20 cellular contexts compared by ENCODE assay signal in the genomic region with DNA sequence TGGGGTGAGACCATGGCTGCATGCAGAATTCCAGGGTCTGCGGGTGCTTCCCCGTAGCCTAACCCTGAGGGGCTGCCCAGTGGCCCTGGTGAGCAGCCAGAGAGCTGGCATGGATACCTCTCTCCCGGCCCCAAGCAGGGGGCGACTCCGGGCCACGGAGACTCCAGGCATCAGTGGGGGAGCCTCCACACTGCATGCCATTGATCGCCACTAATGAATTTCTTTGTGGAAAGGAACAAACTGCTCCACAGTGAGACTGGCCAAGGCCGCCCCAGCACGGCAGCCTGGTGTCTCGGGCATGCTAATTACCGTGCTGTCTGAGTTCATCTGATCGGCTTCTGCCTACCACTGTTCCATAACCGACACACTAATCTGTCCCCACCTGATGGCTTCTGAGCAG.
DNase-seq lines count a peak whose midpoint lies in the region; ATAC-seq, FAIRE-seq and TF ChIP-seq lines count a peak whose summit lies in the region.
"Had no signal": no experiment of that assay in that cellular context is flagged by ENCODE, and none has a peak within 500 bp of the region (broad histone marks: within the 10 kb centered on the region; RNA-seq: fewer than 3 reads in every experiment).

No MANE protein-coding gene starts in this region.

- H3K4me3 ChIP-seq in HepG2 (replicated peaks in 1 of 3; ENCODE audit: insufficient read depth in 1 of 3, low read depth in 2 of 3, low read length in 3 of 3) (no peak overlapping the region), right lobe of liver (no peak overlapping the region), dorsolateral prefrontal cortex (peak overlapping the region in 34 of 59 donors; percentile 2 to 47 (median 22)), upper lobe of right lung (no peak overlapping the region), vagina (no peak overlapping the region)
- H3K4me3 ChIP-seq: esophagus muscularis mucosa, right atrium auricular region had no signal

- H3K79me2 ChIP-seq in HepG2 (ENCODE audit: insufficient read depth, low read length) = no peaks in the 10 kb centered on the region

- BruUV-seq in HepG2 (replicated peaks; lab: Mats Ljungman, UMichigan) = no TSS peak

- H3K27ac ChIP-seq in HepG2 (ENCODE audit: extremely low read length, insufficient read depth, low read length) (no peak overlapping the region), right lobe of liver (no peak overlapping the region), dorsolateral prefrontal cortex (peak overlapping the region in 57 of 59 donors; percentile 3 to 90 (median 74)), upper lobe of right lung (no peak overlapping the region), vagina (no peak overlapping the region)
- H3K27ac ChIP-seq: esophagus muscularis mucosa, right atrium auricular region had no signal

- no peak for FAIRE-seq in HepG2 (lab: Jason Lieb, UNC)

- ATAC-seq in HepG2 (no peak), right lobe of liver (no peak), upper lobe of right lung (no peak), HG02571 (IDR thresholded peaks at IDR 0.05; ENCODE audit: unreplicated experiment) (no peak)
- ATAC-seq: T-cell had no signal

- no peaks in the 10 kb centered on the region for H4K20me1 ChIP-seq in HepG2 (ENCODE audit: insufficient read depth, low read length)

- DNase-seq in HepG2 (ENCODE audit: low spot score) (no peak), right lobe of liver (no peak), dorsolateral prefrontal cortex (peak; percentile 32 to 89 (median 86)), middle frontal gyrus (ENCODE audit: extremely low spot score, low spot score) (peak; percentile 70), upper lobe of right lung (peak; percentile 33), NOMO-1 treated with DMSO at 0.1 percent for 48 hours (lab: John Stamatoyannopoulos, UW; ENCODE audit: unreplicated experiment) (no peak), vagina (ENCODE audit: extremely low spot score in 2 of 2) (no peak)
- DNase-seq: activated CD4-positive, alpha-beta T cell treated with anti-CD3 and anti-CD28 coated beads, Interleukin-2, amount 50 U/mL, for 1 hour; central memory CD4-positive, alpha-beta T cell; effector CD8-positive, alpha-beta T cell; MM.1S; NCI-H1436 treated with DMSO at 0.1 percent for 48 hours; NCI-H69; OCI-M1; SHP77; stimulated activated CD4-positive, alpha-beta T cell treated with anti-CD3 and anti-CD28 coated beads, Interleukin-15, amount 100 ng/mL, for 24 hours; T-cell had no signal

- TF ChIP-seq CTCF in HepG2 (CRISPR knock-in tag; IDR thresholded peaks at IDR 0.05) (0 out of 2 replicates have a peak, but pooled peaks have one; percentile 3), right lobe of liver (IDR thresholded peaks at IDR 0.05) (no peak), dorsolateral prefrontal cortex (IDR thresholded peaks at IDR 0.05 in 54 of 56, conservative IDR thresholded peaks at IDR 0.05 in 2 of 56; ENCODE audit: low read depth in 1 of 56, partially characterized antibody in 56 of 56) (peak; percentile 37 to 86 (median 67)), upper lobe of right lung (IDR thresholded peaks at IDR 0.05) (no peak), vagina (IDR thresholded peaks at IDR 0.05) (no peak)

- no peaks in the 10 kb centered on the region for H3K4me1 ChIP-seq in HepG2 (ENCODE audit: insufficient read depth, low read length)
- H3K4me1 ChIP-seq in right lobe of liver = no peaks in the 10 kb centered on the region
- no peaks in the 10 kb centered on the region for H3K4me1 ChIP-seq in upper lobe of right lung
- peaks cover 5% of the 10 kb centered on the region for H3K4me1 ChIP-seq in vagina
- H3K4me1 ChIP-seq: esophagus muscularis mucosa, right atrium auricular region had no signal

- peaks cover 0 to 24% of the 10 kb centered on the region in 2 experiments; a peak in 2 of 5 replicates for H3K27me3 ChIP-seq in HepG2 (ENCODE audit: control insufficient read depth in 1 of 2, insufficient read depth in 2 of 2, low read length in 2 of 2)
- no peaks in the 10 kb centered on the region for H3K27me3 ChIP-seq in right lobe of liver
- no peaks in the 10 kb centered on the region for H3K27me3 ChIP-seq in dorsolateral prefrontal cortex
- H3K27me3 ChIP-seq in upper lobe of right lung = no peaks in the 10 kb centered on the region
- H3K27me3 ChIP-seq in vagina = no peaks in the 10 kb centered on the region
- H3K27me3 ChIP-seq: right atrium auricular region had no signal

- 9% methylated on average over 6 of the region's 13 CpGs for WGBS in HepG2 (ENCODE audit: low lambda C conversion rate)
- WGBS in right lobe of liver (ENCODE audit: insufficient coverage, low coverage, low lambda C conversion rate, missing lambda C conversion rate) = 80% methylated on average over 6 of the region's 13 CpGs

- in situ Hi-C loops in HepG2 (cut with HindIII; ENCODE audit: extremely low pct_ligation_motif_present, low pct_unique_long_range_greater_than_20kb) = no loop called here

- no peak overlapping the region for H2AFZ ChIP-seq in HepG2 (ENCODE audit: low read length)

- TF ChIP-seq RAD21 in HepG2 (CRISPR knock-in tag; IDR thresholded peaks at IDR 0.05) = no peak

- TF ChIP-seq POLR2A in HepG2 (IDR thresholded peaks at IDR 0.05; ENCODE audit: insufficient read depth in 1 of 2, low read depth in 2 of 2, low read length in 2 of 2) (no peak), right lobe of liver (IDR thresholded peaks at IDR 0.05) (no peak), vagina (IDR thresholded peaks at IDR 0.05) (no peak)

- H3K9me3 ChIP-seq in HepG2 (ENCODE audit: low read length) (no peaks in the 10 kb centered on the region), right lobe of liver (no peaks in the 10 kb centered on the region), upper lobe of right lung (no peaks in the 10 kb centered on the region), vagina (no peaks in the 10 kb centered on the region)
- H3K9me3 ChIP-seq: right atrium auricular region had no signal

- H3K9ac ChIP-seq in HepG2 (ENCODE audit: insufficient read depth, low read depth, low read length) = no peak overlapping the region

- TF ChIP-seq EP300 in HepG2 (IDR thresholded peaks at IDR 0.05; ENCODE audit: low read depth in 2 of 2, low read length in 2 of 2) (no peak), HepG2 (CRISPR knock-in tag; IDR thresholded peaks at IDR 0.05; ENCODE audit: borderline replicate concordance) (no peak)

- intact Hi-C loops in HepG2 (cut with micrococcal nuclease; ENCODE audit: unreplicated experiment) (no loop called here), right lobe of liver (cut with DNase I) (no loop called here), dorsolateral prefrontal cortex (cut with DNase I) (loop anchor here (5.0 kb wide), 3 partner anchors 80 to 185 kb away; partner anchors contain the start of gene GRID1 (in 1 of the 2)), upper lobe of right lung (cut with DNase I) (no loop called here), vagina (cut with DNase I) (no loop called here)

- H3K4me2 ChIP-seq in HepG2 (ENCODE audit: low read depth, low read length) = no peak overlapping the region

- H3K36me3 ChIP-seq in HepG2 (replicated peaks in 1 of 2; ENCODE audit: control insufficient read depth in 1 of 2, insufficient read depth in 2 of 2, low read length in 2 of 2) = no peaks in the 10 kb centered on the region
- H3K36me3 ChIP-seq in right lobe of liver = no peaks in the 10 kb centered on the region
- H3K36me3 ChIP-seq in upper lobe of right lung = no peaks in the 10 kb centered on the region
- no peaks in the 10 kb centered on the region for H3K36me3 ChIP-seq in vagina
- H3K36me3 ChIP-seq: esophagus muscularis mucosa, right atrium auricular region had no signal

- POLR2A ChIA-PET in HepG2 (lab: Yijun Ruan, JAX) = no interaction called here

- CTCF ChIA-PET in HepG2 (lab: Yijun Ruan, JAX; ENCODE audit: low intra/inter-chr PET ratio, low total read pairs) = no interaction called here

TF ChIP-seq in HepG2, 621 proteins besides CTCF, POLR2A, EP300 and RAD21 (continues in another document):
- no peak for TF ChIP-seq CBX1 (IDR thresholded peaks at IDR 0.05; ENCODE audit: low read depth)
- TF ChIP-seq ZBTB2 (CRISPR knock-in tag; IDR thresholded peaks at IDR 0.05; ENCODE audit: low read depth) = no peak
- TF ChIP-seq ZNF720 (CRISPR knock-in tag; IDR thresholded peaks at IDR 0.05) = no peak
- TF ChIP-seq E2F1 (CRISPR knock-in tag; IDR thresholded peaks at IDR 0.05) = no peak
- TF ChIP-seq, protein P1, sequence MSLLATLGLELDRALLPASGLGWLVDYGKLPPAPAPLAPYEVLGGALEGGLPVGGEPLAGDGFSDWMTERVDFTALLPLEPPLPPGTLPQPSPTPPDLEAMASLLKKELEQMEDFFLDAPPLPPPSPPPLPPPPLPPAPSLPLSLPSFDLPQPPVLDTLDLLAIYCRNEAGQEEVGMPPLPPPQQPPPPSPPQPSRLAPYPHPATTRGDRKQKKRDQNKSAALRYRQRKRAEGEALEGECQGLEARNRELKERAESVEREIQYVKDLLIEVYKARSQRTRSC (CRISPR knock-in tag; IDR thresholded peaks at IDR 0.05; ENCODE audit: low read depth) = no peak
- TF ChIP-seq HNRNPUL1 (IDR thresholded peaks at IDR 0.05; ENCODE audit: low read depth, low read length) = no peak

Comparison
In these comparisons a context has a peak if more than half of its experiments do, and no peak if none do; other contexts are left out.
1. CTCF ChIP-seq: peak in HepG2 (single experiment) and dorsolateral prefrontal cortex (56 of 56); none in right lobe of liver (0 of 4), upper lobe of right lung (single experiment) and vagina (0 of 3).
2. DNase-seq: peak in dorsolateral prefrontal cortex (10 of 10), middle frontal gyrus (single experiment) and upper lobe of right lung (single experiment); none in HepG2 (single experiment), right lobe of liver (0 of 3), NOMO-1 treated with DMSO at 0.1 percent for 48 hours (single experiment) and vagina (0 of 2).
3. H3K27ac ChIP-seq: peak in dorsolateral prefrontal cortex (57 of 59); none in HepG2 (single experiment), right lobe of liver (0 of 3), upper lobe of right lung (single experiment) and vagina (single experiment).
4. H3K4me3 ChIP-seq: peak in dorsolateral prefrontal cortex (34 of 59); none in HepG2 (0 of 3), right lobe of liver (0 of 3), upper lobe of right lung (single experiment) and vagina (0 of 2).
5. intact Hi-C loops: an anchor here in dorsolateral prefrontal cortex (5.0 kb wide); none called in HepG2, right lobe of liver, upper lobe of right lung and vagina.